Comparison of ENCODE assay signal across 16 cellular contexts in genomic region chr7:148437043-148437442, GRCh38.
DNase-seq lines count a peak whose midpoint lies in the region; ATAC-seq, FAIRE-seq and TF ChIP-seq lines count a peak whose summit lies in the region.
"Had no signal": no experiment of that assay in that cellular context is flagged by ENCODE, and none has a peak within 500 bp of the region (broad histone marks: within the 10 kb centered on the region; RNA-seq: fewer than 3 reads in every experiment).

No MANE protein-coding gene starts in this region.

- H3K27me3 Mint-ChIP-seq in GM23338 (ENCODE audit: insufficient read depth, low read depth, poor library complexity) = peaks cover 5% of the 10 kb centered on the region

- H3K36me3 Mint-ChIP-seq in GM23338 (ENCODE audit: low read depth) = no peaks in the 10 kb centered on the region
- no peaks in the 10 kb centered on the region for H3K36me3 Mint-ChIP-seq in stimulated activated effector memory CD8-positive, alpha-beta T cell treated with anti-CD3 and anti-CD28 coated beads, Interleukin-12 subunit alpha, Interleukin-12 subunit beta, amount 100 ng/mL, for 72 hours

- H3K4me3 Mint-ChIP-seq in GM23338 = no peak overlapping the region
- H3K4me3 Mint-ChIP-seq in stimulated activated effector memory CD8-positive, alpha-beta T cell treated with anti-CD3 and anti-CD28 coated beads, Interleukin-12 subunit alpha, Interleukin-12 subunit beta, amount 100 ng/mL, for 72 hours = no peak overlapping the region
- H3K4me3 Mint-ChIP-seq: CD8-positive, alpha-beta memory T cell had no signal

- H3K9me3 ChIP-seq in H1 (ENCODE audit: insufficient read depth in 2 of 2, low read depth in 1 of 2, low read length in 1 of 2) = no peaks in the 10 kb centered on the region
- H3K9me3 ChIP-seq: HAP-1, SJSA1 had no signal

- H3K4me1 ChIP-seq in GM23338 (ENCODE audit: insufficient read depth) (no peaks in the 10 kb centered on the region), H1 (replicated peaks in 1 of 4; ENCODE audit: control insufficient read depth in 3 of 4, insufficient read depth in 4 of 4, low read length in 3 of 4) (no peaks in the 10 kb centered on the region; a peak in 1 of 7 replicates)
- H3K4me1 ChIP-seq: HAP-1, SJSA1 had no signal

- TF ChIP-seq CTCF in GM23338 (conservative IDR thresholded peaks at IDR 0.05; ENCODE audit: low read depth in 2 of 2) (no peak), H1 (IDR thresholded peaks at IDR 0.05; ENCODE audit: control extremely low read depth in 1 of 3, insufficient read depth in 1 of 3, low read depth in 1 of 3, low read length in 3 of 3) (no peak)

- no peak overlapping the region for H4K8ac ChIP-seq in H1 (ENCODE audit: extremely low read depth, insufficient read depth, low read length)

- H3K23me2 ChIP-seq in H1 (ENCODE audit: low read depth, low read length) = no peaks in the 10 kb centered on the region

- H3K27me3 ChIP-seq in GM23338 (ENCODE audit: insufficient read depth) (no peaks in the 10 kb centered on the region), H1 (replicated peaks in 1 of 4; ENCODE audit: control insufficient read depth in 3 of 4, extremely low read depth in 1 of 4, insufficient read depth in 3 of 4, low read length in 3 of 4) (no peaks in the 10 kb centered on the region)
- H3K27me3 ChIP-seq: BLaER1 treated with 17β-estradiol and CSF1 and Interleukin-3, amounts not matched to agents 10 nM and 100 nM; SJSA1 had no signal

- H3K27ac Mint-ChIP-seq in GM23338 = no peak overlapping the region
- no peak overlapping the region for H3K27ac Mint-ChIP-seq in stimulated activated effector memory CD8-positive, alpha-beta T cell treated with anti-CD3 and anti-CD28 coated beads, Interleukin-12 subunit alpha, Interleukin-12 subunit beta, amount 100 ng/mL, for 72 hours
- H3K27ac Mint-ChIP-seq: CD8-positive, alpha-beta memory T cell had no signal

- H4K20me1 ChIP-seq in GM23338 (replicated peaks; ENCODE audit: insufficient read depth) (no peaks in the 10 kb centered on the region), H1 (replicated peaks in 1 of 2; ENCODE audit: control insufficient read depth in 1 of 2, insufficient read depth in 2 of 2, low read length in 2 of 2) (no peaks in the 10 kb centered on the region)
- H4K20me1 ChIP-seq: BLaER1 treated with 17β-estradiol and CSF1 and Interleukin-3, amounts not matched to agents 10 nM and 100 nM had no signal

- H3K27ac ChIP-seq in GM23338 (ENCODE audit: low read depth) = no peak overlapping the region
- H3K27ac ChIP-seq in H1 (ENCODE audit: low read depth, low read length) = no peak overlapping the region
- H3K27ac ChIP-seq: BLaER1 treated with 17β-estradiol and CSF1 and Interleukin-3, amounts not matched to agents 10 nM and 100 nM; SJSA1 had no signal

- POLR2A ChIA-PET in H1 (lab: Charles Lee; ENCODE audit: partially characterized antibody) = no interaction called here

- H3K9me2 ChIP-seq in GM23338 (ENCODE audit: insufficient read depth) = no peaks in the 10 kb centered on the region; the same call in 1 of the 2 replicates

- no peak overlapping the region for H2BK12ac ChIP-seq in H1 (ENCODE audit: low read depth, low read length)

- DNase-seq in GM23338 (ENCODE audit: low spot score) (no peak), NCI-H2171 (lab: John Stamatoyannopoulos, UW) (peak; percentile 20), H1 (ENCODE audit: low read depth in 1 of 2, low spot score in 2 of 2) (no peak), LoVo (ENCODE audit: low spot score) (no peak)
- no peak for DNase-seq in stimulated activated effector memory CD8-positive, alpha-beta T cell treated with anti-CD3 and anti-CD28 coated beads, Interleukin-12 subunit alpha, Interleukin-12 subunit beta, amount 100 ng/mL, for 72 hours (ENCODE audit: low spot score in 2 of 2)
- DNase-seq: CD8-positive, alpha-beta memory T cell; KG1; NCI-H1417 treated with DMSO at 0.1 percent for 48 hours; NCI-H187 treated with DMSO at 0.1 percent for 48 hours; NCI-H526 treated with DMSO at 0.1 percent for 48 hours had no signal

- no peak for TF ChIP-seq POLR2A in H1 (IDR thresholded peaks at IDR 0.05; ENCODE audit: control extremely low read depth in 1 of 2, low read depth in 2 of 2, low read length in 2 of 2)

- no peak overlapping the region for H3K14ac ChIP-seq in H1 (ENCODE audit: insufficient read length)

- no peak overlapping the region for H2BK20ac ChIP-seq in H1 (ENCODE audit: low read length)

- H3K79me1 ChIP-seq in H1 (ENCODE audit: low read depth, low read length) = no peaks in the 10 kb centered on the region

- H3K23ac ChIP-seq in H1 (ENCODE audit: insufficient read length) = no peak overlapping the region

- H4K91ac ChIP-seq in H1 (replicated peaks; ENCODE audit: insufficient read length, low read length) = no peak overlapping the region

- no peak overlapping the region for H3K56ac ChIP-seq in H1 (replicated peaks; ENCODE audit: insufficient read length, low read depth, low read length)

- H3K4ac ChIP-seq in H1 (replicated peaks; ENCODE audit: insufficient read length, low read depth, low read length) = no peak overlapping the region

- H3K4me1 Mint-ChIP-seq in GM23338 = no peaks in the 10 kb centered on the region; the same call in 2 of the 3 replicates
- H3K4me1 Mint-ChIP-seq in stimulated activated effector memory CD8-positive, alpha-beta T cell treated with anti-CD3 and anti-CD28 coated beads, Interleukin-12 subunit alpha, Interleukin-12 subunit beta, amount 100 ng/mL, for 72 hours = no peaks in the 10 kb centered on the region
- H3K4me1 Mint-ChIP-seq: CD8-positive, alpha-beta memory T cell had no signal

- H2BK5ac ChIP-seq in H1 (ENCODE audit: low read depth, low read length) = no peak overlapping the region

- 84% methylated on average over 4 of the region's 4 CpGs; no CpG with 5 or more reads in 1 of the 2 experiments for WGBS in H1 (ENCODE audit: extremely low coverage in 1 of 2, insufficient coverage in 1 of 2, insufficient read length in 1 of 2, insufficient replicate concordance in 2 of 2, low coverage in 1 of 2, low lambda C conversion rate in 2 of 2, missing lambda C conversion rate in 1 of 2), 2 experiments

- H3K36me3 ChIP-seq in GM23338 (ENCODE audit: insufficient read depth) (no peaks in the 10 kb centered on the region), H1 (ENCODE audit: control insufficient read depth in 2 of 4, insufficient read depth in 4 of 4, low read length in 3 of 4) (no peaks in the 10 kb centered on the region)
- H3K36me3 ChIP-seq: BLaER1 treated with 17β-estradiol and CSF1 and Interleukin-3, amounts not matched to agents 10 nM and 100 nM; HAP-1; SJSA1 had no signal

- no peak overlapping the region for H4K5ac ChIP-seq in H1 (ENCODE audit: insufficient read length, low read depth, low read length)

- H2AFZ ChIP-seq in GM23338 (peak overlapping the region; percentile 18; the same call in 1 of the 2 replicates), H1 (ENCODE audit: low read length) (peak overlapping the region; percentile 94)

- no peaks in the 10 kb centered on the region for H3F3A ChIP-seq in GM23338 (replicated peaks; ENCODE audit: low read depth)

- no peak overlapping the region for H2AK5ac ChIP-seq in H1 (ENCODE audit: low read depth, low read length)

- no peak overlapping the region for H2BK120ac ChIP-seq in H1 (replicated peaks; ENCODE audit: low read depth, low read length)

- no peak overlapping the region for H2BK15ac ChIP-seq in H1 (ENCODE audit: low read length)

- TF ChIP-seq EP300 in H1 (IDR thresholded peaks at IDR 0.05; ENCODE audit: borderline replicate concordance in 1 of 2, low read depth in 2 of 2, low read length in 2 of 2) = no peak

- no peak overlapping the region for H3K4me2 ChIP-seq in GM23338
- H3K4me2 ChIP-seq in H1 (ENCODE audit: insufficient read depth in 1 of 2, low read depth in 2 of 2, low read length in 2 of 2) = no peak overlapping the region

- TF ChIP-seq RAD21 in H1 (IDR thresholded peaks at IDR 0.05 in 1 of 2, conservative IDR thresholded peaks at IDR 0.05 in 1 of 2; ENCODE audit: low read depth in 2 of 2, low read length in 2 of 2) = no peak

- H3K9ac ChIP-seq in H1 (replicated peaks in 1 of 4; ENCODE audit: extremely low read depth in 1 of 4, low read depth in 3 of 4, low read length in 3 of 4) = no peak overlapping the region
- H3K9ac ChIP-seq: BLaER1 treated with 17β-estradiol and CSF1 and Interleukin-3, amounts not matched to agents 10 nM and 100 nM had no signal

- H3K9me3 Mint-ChIP-seq in GM23338 = no peaks in the 10 kb centered on the region
- H3K9me3 Mint-ChIP-seq in stimulated activated effector memory CD8-positive, alpha-beta T cell treated with anti-CD3 and anti-CD28 coated beads, Interleukin-12 subunit alpha, Interleukin-12 subunit beta, amount 100 ng/mL, for 72 hours = no peaks in the 10 kb centered on the region
- H3K9me3 Mint-ChIP-seq: CD8-positive, alpha-beta memory T cell had no signal

- CTCF ChIA-PET in H1 (lab: Charles Lee; ENCODE audit: partially characterized antibody) = interaction anchor here (1.0 to 2.4 kb wide), 2 partner anchors 21 to 102 kb away, joined by 3 to 6 read pairs; no protein-coding TSS in a partner anchor

- ATAC-seq in GM23338 (no peak), GM19035 (IDR thresholded peaks at IDR 0.05; ENCODE audit: unreplicated experiment) (no peak), GM18873 (IDR thresholded peaks at IDR 0.05; ENCODE audit: low FRiP score, unreplicated experiment) (no peak)
- peak; percentile 27 for ATAC-seq in stimulated activated effector memory CD8-positive, alpha-beta T cell treated with anti-CD3 and anti-CD28 coated beads, Interleukin-12 subunit alpha, Interleukin-12 subunit beta, amount 100 ng/mL, for 72 hours
- ATAC-seq: Panc1 had no signal

- H3K18ac ChIP-seq in H1 (ENCODE audit: extremely low read depth, low read length) = no peak overlapping the region; the same call in 1 of the 2 replicates

- H3K4me3 ChIP-seq in GM23338 (no peak overlapping the region), H1 (ENCODE audit: extremely low read depth in 1 of 4, insufficient read depth in 2 of 4, low read depth in 3 of 4, low read length in 4 of 4) (no peak overlapping the region)
- H3K4me3 ChIP-seq: BLaER1 treated with 17β-estradiol and CSF1 and Interleukin-3, amounts not matched to agents 10 nM and 100 nM; HAP-1; SJSA1 had no signal

- H3K79me2 ChIP-seq in GM23338 (replicated peaks; ENCODE audit: insufficient read depth) (no peaks in the 10 kb centered on the region), H1 (ENCODE audit: control insufficient read depth in 1 of 2, insufficient read depth in 2 of 2, low read length in 2 of 2) (no peaks in the 10 kb centered on the region)

- no peak for FAIRE-seq in H1 (lab: Jason Lieb, UNC)

TF ChIP-seq in H1, 55 proteins besides CTCF, POLR2A, EP300 and RAD21:
- no peak for TF ChIP-seq GTF2F1 (IDR thresholded peaks at IDR 0.05; ENCODE audit: borderline replicate concordance, low read depth, low read length)
